1 cellular context compared by ENCODE assay signal in the genomic region with DNA sequence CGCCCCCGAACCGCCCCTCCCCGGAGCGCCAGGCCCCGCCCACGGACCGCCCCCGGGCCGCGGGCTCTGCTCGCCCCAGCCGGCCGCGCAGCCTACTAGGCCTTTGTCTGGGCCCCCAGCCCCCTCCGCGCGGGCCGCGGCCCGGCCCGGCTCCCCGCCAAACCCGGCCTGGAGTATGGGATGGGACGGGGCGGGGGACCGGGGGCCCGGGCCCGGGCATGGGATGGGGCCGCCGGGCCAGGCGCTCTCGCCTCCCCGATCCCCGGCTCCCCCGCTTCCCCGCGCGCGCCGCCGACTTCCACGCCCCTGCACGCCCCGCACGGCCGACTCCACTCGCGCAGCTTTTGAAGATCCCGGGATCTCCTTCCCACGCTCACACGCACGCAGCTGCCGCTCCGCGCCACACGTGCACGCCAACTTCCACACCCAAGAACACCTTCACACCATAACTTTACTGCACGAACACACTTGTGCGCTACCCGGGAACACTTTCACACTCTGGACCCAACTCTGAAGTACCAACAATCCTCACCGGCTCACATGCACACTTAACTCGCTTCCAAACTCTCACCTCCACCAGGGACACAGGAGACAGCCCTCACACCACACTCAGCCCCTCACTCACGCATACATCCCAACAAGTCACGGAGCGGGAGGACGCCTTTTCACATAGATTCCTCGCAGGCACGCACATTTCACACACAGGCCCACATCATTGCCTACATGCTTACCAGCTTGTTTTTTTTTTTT.
TF ChIP-seq lines count a peak whose summit lies in the region.

No MANE protein-coding gene starts in this region.

TF ChIP-seq in GM12878, 131 proteins besides CTCF, POLR2A, EP300 and RAD21 (continues in another document):
- TF ChIP-seq, protein P1, sequence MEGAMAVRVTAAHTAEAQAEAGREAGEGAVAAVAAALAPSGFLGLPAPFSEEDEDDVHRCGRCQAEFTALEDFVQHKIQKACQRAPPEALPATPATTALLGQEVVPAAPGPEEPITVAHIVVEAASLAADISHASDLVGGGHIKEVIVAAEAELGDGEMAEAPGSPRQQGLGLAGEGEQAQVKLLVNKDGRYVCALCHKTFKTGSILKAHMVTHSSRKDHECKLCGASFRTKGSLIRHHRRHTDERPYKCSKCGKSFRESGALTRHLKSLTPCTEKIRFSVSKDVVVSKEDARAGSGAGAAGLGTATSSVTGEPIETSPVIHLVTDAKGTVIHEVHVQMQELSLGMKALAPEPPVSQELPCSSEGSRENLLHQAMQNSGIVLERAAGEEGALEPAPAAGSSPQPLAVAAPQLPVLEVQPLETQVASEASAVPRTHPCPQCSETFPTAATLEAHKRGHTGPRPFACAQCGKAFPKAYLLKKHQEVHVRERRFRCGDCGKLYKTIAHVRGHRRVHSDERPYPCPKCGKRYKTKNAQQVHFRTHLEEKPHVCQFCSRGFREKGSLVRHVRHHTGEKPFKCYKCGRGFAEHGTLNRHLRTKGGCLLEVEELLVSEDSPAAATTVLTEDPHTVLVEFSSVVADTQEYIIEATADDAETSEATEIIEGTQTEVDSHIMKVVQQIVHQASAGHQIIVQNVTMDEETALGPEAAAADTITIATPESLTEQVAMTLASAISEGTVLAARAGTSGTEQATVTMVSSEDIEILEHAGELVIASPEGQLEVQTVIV (IDR thresholded peaks at IDR 0.05; ENCODE audit: borderline replicate concordance, partially characterized antibody), result no peak
- no peak for TF ChIP-seq MYC (IDR thresholded peaks at IDR 0.05; ENCODE audit: insufficient read depth, insufficient read length, insufficient replicate concordance, low read length, severe bottlenecking)
- no peak for TF ChIP-seq PML (IDR thresholded peaks at IDR 0.05; ENCODE audit: low read length)
- no peak for TF ChIP-seq USF2 (IDR thresholded peaks at IDR 0.05; ENCODE audit: borderline replicate concordance, low read depth, low read length)
- no peak for TF ChIP-seq CHD1 (IDR thresholded peaks at IDR 0.05; ENCODE audit: low read depth, low read length)
- TF ChIP-seq GATAD2B (conservative IDR thresholded peaks at IDR 0.05; ENCODE audit: low read depth), result peak; percentile 63
- no peak for TF ChIP-seq NKRF (conservative IDR thresholded peaks at IDR 0.05)
- no peak for TF ChIP-seq YY1 (IDR thresholded peaks at IDR 0.05; ENCODE audit: low read depth, low read length)
- TF ChIP-seq RELB (IDR thresholded peaks at IDR 0.05; ENCODE audit: low read depth), result no peak
- TF ChIP-seq MEF2B (IDR thresholded peaks at IDR 0.05; ENCODE audit: partially characterized antibody, poor library complexity, severe bottlenecking), result no peak
- TF ChIP-seq, protein P2, sequence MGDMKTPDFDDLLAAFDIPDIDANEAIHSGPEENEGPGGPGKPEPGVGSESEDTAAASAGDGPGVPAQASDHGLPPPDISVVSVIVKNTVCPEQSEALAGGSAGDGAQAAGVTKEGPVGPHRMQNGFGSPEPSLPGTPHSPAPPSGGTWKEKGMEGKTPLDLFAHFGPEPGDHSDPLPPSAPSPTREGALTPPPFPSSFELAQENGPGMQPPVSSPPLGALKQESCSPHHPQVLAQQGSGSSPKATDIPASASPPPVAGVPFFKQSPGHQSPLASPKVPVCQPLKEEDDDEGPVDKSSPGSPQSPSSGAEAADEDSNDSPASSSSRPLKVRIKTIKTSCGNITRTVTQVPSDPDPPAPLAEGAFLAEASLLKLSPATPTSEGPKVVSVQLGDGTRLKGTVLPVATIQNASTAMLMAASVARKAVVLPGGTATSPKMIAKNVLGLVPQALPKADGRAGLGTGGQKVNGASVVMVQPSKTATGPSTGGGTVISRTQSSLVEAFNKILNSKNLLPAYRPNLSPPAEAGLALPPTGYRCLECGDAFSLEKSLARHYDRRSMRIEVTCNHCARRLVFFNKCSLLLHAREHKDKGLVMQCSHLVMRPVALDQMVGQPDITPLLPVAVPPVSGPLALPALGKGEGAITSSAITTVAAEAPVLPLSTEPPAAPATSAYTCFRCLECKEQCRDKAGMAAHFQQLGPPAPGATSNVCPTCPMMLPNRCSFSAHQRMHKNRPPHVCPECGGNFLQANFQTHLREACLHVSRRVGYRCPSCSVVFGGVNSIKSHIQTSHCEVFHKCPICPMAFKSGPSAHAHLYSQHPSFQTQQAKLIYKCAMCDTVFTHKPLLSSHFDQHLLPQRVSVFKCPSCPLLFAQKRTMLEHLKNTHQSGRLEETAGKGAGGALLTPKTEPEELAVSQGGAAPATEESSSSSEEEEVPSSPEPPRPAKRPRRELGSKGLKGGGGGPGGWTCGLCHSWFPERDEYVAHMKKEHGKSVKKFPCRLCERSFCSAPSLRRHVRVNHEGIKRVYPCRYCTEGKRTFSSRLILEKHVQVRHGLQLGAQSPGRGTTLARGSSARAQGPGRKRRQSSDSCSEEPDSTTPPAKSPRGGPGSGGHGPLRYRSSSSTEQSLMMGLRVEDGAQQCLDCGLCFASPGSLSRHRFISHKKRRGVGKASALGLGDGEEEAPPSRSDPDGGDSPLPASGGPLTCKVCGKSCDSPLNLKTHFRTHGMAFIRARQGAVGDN (IDR thresholded peaks at IDR 0.05), result peak; percentile 53; the same call in 1 of the 2 replicates
- TF ChIP-seq HDGF (IDR thresholded peaks at IDR 0.05), result peak; percentile 68
- no peak for TF ChIP-seq WRNIP1 (IDR thresholded peaks at IDR 0.05; ENCODE audit: borderline replicate concordance, low read depth, low read length)
- TF ChIP-seq STAT1 (conservative IDR thresholded peaks at IDR 0.05), result no peak
- peak; percentile 71 for TF ChIP-seq MLLT1 (IDR thresholded peaks at IDR 0.05)
- TF ChIP-seq SMAD5 (IDR thresholded peaks at IDR 0.05; ENCODE audit: low read depth), result no peak
- TF ChIP-seq ELK1 (IDR thresholded peaks at IDR 0.05; ENCODE audit: low read depth, low read length), result no peak
- TF ChIP-seq CBX3 (IDR thresholded peaks at IDR 0.05; ENCODE audit: borderline replicate concordance, low read depth), result no peak
- no peak for TF ChIP-seq ZBED1 (IDR thresholded peaks at IDR 0.05; ENCODE audit: borderline replicate concordance)
- TF ChIP-seq KAT2A (conservative IDR thresholded peaks at IDR 0.05; ENCODE audit: control insufficient read depth, low read depth, low read length), result no peak
- TF ChIP-seq E2F8 (IDR thresholded peaks at IDR 0.05; ENCODE audit: low read depth, partially characterized antibody), result no peak
- TF ChIP-seq MTA3 (IDR thresholded peaks at IDR 0.05; ENCODE audit: borderline replicate concordance, low read length), result no peak
- TF ChIP-seq, protein P3, sequence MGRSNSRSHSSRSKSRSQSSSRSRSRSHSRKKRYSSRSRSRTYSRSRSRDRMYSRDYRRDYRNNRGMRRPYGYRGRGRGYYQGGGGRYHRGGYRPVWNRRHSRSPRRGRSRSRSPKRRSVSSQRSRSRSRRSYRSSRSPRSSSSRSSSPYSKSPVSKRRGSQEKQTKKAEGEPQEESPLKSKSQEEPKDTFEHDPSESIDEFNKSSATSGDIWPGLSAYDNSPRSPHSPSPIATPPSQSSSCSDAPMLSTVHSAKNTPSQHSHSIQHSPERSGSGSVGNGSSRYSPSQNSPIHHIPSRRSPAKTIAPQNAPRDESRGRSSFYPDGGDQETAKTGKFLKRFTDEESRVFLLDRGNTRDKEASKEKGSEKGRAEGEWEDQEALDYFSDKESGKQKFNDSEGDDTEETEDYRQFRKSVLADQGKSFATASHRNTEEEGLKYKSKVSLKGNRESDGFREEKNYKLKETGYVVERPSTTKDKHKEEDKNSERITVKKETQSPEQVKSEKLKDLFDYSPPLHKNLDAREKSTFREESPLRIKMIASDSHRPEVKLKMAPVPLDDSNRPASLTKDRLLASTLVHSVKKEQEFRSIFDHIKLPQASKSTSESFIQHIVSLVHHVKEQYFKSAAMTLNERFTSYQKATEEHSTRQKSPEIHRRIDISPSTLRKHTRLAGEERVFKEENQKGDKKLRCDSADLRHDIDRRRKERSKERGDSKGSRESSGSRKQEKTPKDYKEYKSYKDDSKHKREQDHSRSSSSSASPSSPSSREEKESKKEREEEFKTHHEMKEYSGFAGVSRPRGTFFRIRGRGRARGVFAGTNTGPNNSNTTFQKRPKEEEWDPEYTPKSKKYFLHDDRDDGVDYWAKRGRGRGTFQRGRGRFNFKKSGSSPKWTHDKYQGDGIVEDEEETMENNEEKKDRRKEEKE (IDR thresholded peaks at IDR 0.05), result no peak
- no peak for TF ChIP-seq GABPA (IDR thresholded peaks at IDR 0.05; ENCODE audit: low read depth)
- TF ChIP-seq CEBPB (IDR thresholded peaks at IDR 0.05; ENCODE audit: borderline replicate concordance in 1 of 2, low read depth in 2 of 2, low read length in 2 of 2), result no peak
- TF ChIP-seq EGR1 (IDR thresholded peaks at IDR 0.05; ENCODE audit: borderline replicate concordance in 1 of 2, low read depth in 2 of 2, low read length in 2 of 2), result peak in 1 of 2 experiments; percentile 51; a peak in 1 of 3 replicates
